ENCODE assay signal across 19 cellular contexts in the genomic region with DNA sequence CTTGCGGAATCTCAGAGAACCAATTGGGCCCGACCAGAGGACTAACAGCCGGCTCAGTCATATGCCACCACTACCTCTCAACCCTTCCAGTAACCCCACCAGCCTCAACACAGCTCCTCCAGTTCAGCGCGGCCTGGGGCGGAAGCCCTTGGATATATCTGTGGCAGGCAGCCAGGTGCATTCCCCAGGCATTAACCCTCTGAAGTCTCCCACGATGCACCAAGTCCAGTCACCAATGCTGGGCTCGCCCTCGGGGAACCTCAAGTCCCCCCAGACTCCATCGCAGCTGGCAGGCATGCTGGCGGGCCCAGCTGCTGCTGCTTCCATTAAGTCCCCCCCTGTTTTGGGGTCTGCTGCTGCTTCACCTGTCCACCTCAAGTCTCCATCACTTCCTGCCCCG.
"Had no signal": no experiment of that assay in that cellular context is flagged by ENCODE, and none has a peak within 500 bp of the region (broad histone marks: within the 10 kb centered on the region; RNA-seq: fewer than 3 reads in every experiment).

No MANE protein-coding gene starts in this region.

- H3K4me3 Mint-ChIP-seq: mesothelial cell of epicardium, T-cell had no signal

- H3K4me1 Mint-ChIP-seq: mesothelial cell of epicardium had no signal

- H3K9me3 Mint-ChIP-seq: mesothelial cell of epicardium; naive thymus-derived CD8-positive, alpha-beta T cell; T-cell had no signal

- H3K27ac Mint-ChIP-seq: mesothelial cell of epicardium had no signal

- ATAC-seq: left lung; naive thymus-derived CD8-positive, alpha-beta T cell; psoas muscle; T-cell had no signal

- H3K27me3 Mint-ChIP-seq: naive thymus-derived CD8-positive, alpha-beta T cell; T-cell had no signal

- DNase-seq: activated CD8-positive, alpha-beta memory T cell treated with anti-CD3 and anti-CD28 coated beads for 24 hours; activated CD8-positive, alpha-beta memory T cell treated with anti-CD3 and anti-CD28 coated beads, Interleukin-2, amount 50 U/mL, for 4 hours; activated effector memory CD4-positive, alpha-beta T cell treated with Interleukin-2 at 50 U/mL for 16 hours; activated naive CD4-positive, alpha-beta T cell treated with anti-CD3 and anti-CD28 coated beads, Interleukin-2, amount 50 U/mL, for 16 hours; activated T-cell treated with anti-CD3 and anti-CD28 coated beads, Interleukin-2, amount 50 U/mL, for 48 hours; cortex of kidney; erythroblast; foreskin fibroblast; kidney; left lung; mammary epithelial cell; naive thymus-derived CD8-positive, alpha-beta T cell; psoas muscle; stimulated activated CD4-positive, alpha-beta T cell treated with anti-CD3 and anti-CD28 coated beads, Interleukin-12 subunit alpha, Interleukin-12 subunit beta, amount 100 ng/mL, for 4 hours; stomach; T-cell; T-helper 9 cell; uterus had no signal
